Comparison of ENCODE assay signal across 1 cellular context in the genomic region with DNA sequence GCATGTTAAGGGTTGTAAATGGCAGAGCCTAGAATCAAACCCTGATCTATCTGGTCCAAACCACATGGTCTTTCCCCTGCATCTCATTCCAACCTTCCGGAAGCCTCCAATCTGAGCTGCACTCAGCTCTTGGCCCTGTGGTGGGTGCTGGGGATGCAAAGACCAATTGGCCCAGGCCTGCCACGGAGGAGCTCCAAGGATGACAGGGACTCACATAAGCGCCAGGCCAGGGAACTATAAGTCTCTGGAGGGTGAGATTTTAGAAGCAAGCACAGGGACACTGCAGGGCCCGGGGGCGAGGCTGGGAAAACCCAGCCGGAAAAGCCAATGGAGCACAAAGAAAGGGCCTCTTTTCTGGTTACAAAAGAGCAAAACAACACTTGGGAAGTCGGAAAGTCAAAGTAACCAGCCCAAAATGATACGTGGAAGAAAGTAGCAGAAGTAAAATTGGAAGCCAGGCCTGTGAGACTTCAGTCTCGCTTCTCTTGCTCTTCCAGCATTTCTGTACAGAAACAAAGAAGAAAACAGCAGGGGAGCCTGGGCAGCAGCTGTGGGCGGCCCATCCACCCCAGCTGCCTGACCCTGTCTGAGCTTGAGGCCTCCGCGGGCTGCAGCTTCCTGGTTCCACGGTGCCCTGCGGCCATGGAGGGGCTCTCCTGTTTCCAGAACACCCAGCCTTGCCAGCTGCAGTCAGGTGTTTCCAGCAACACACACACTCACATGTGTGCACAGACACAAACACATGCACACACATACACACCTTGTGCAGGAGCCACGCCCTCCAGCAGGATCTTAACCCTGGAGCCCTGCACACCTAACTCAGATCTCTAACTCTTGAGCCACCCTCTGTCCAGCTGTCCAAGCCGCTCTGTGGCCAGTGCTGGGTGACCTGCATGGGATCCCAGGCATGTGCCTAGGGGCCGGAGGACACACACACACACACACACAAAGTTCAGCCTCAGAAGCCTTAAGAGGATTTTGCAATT.
TF ChIP-seq lines count a peak whose summit lies in the region.

No MANE protein-coding gene starts in this region.

TF ChIP-seq in H1, 55 proteins besides CTCF, POLR2A, EP300 and RAD21:
- no peak for TF ChIP-seq NANOG (IDR thresholded peaks at IDR 0.05; ENCODE audit: insufficient read depth, low read depth, low read length, poor library complexity, severe bottlenecking)
- no peak for TF ChIP-seq KDM1A (IDR thresholded peaks at IDR 0.05; ENCODE audit: borderline replicate concordance, low read length)
- no peak for TF ChIP-seq RXRA (IDR thresholded peaks at IDR 0.05; ENCODE audit: insufficient read depth, low read depth, low read length)
- TF ChIP-seq EZH2 (IDR thresholded peaks at IDR 0.05; ENCODE audit: low read depth, low read length, severe bottlenecking): no peak
- TF ChIP-seq CHD7 (IDR thresholded peaks at IDR 0.05; ENCODE audit: insufficient replicate concordance, low read length): no peak
- TF ChIP-seq, protein P1, sequence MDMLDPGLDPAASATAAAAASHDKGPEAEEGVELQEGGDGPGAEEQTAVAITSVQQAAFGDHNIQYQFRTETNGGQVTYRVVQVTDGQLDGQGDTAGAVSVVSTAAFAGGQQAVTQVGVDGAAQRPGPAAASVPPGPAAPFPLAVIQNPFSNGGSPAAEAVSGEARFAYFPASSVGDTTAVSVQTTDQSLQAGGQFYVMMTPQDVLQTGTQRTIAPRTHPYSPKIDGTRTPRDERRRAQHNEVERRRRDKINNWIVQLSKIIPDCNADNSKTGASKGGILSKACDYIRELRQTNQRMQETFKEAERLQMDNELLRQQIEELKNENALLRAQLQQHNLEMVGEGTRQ (IDR thresholded peaks at IDR 0.05; ENCODE audit: low read length): no peak
- TF ChIP-seq TCF12 (IDR thresholded peaks at IDR 0.05; ENCODE audit: low read depth, low read length): no peak
- TF ChIP-seq GTF2F1 (IDR thresholded peaks at IDR 0.05; ENCODE audit: borderline replicate concordance, low read depth, low read length): no peak
